In genomic region chr13:47796816-47797215, GRCh38 we compare ENCODE assay signal across 23 cellular contexts.
"Had no signal": no experiment of that assay in that cellular context is flagged by ENCODE, and none has a peak within 500 bp of the region (broad histone marks: within the 10 kb centered on the region; RNA-seq: fewer than 3 reads in every experiment).

No MANE protein-coding gene starts in this region.

- H3K4me3 ChIP-seq: cardiac muscle cell, K562, Peyer's patch had no signal

- DNase-seq: activated CD4-positive, alpha-beta memory T cell treated with anti-CD3 and anti-CD28 coated beads, Interleukin-2, amount 10 ng/mL, durations not matched to agents 7 days and 5 days; activated CD4-positive, alpha-beta T cell treated with anti-CD3 and anti-CD28 coated beads for 36 hours; activated CD4-positive, alpha-beta T cell treated with anti-CD3 and anti-CD28 coated beads, Interleukin-2, amount 50 U/mL, for 1 hour; activated gamma-delta T cell treated with Interleukin-2 at 50 U/mL for 16 hours; activated naive CD4-positive, alpha-beta T cell treated with anti-CD3 and anti-CD28 coated beads, Interleukin-2, amount 10 ng/mL, durations not matched to agents 7 days and 5 days; activated naive CD8-positive, alpha-beta T cell treated with anti-CD3 and anti-CD28 coated beads for 36 hours; activated T-cell treated with anti-CD3 and anti-CD28 coated beads for 4 hours; activated T-cell treated with anti-CD3 and anti-CD28 coated beads, Interleukin-2, amount 50 U/mL, for 72 hours; brain microvascular endothelial cell; Karpas-422; NCI-H146; NCI-H187 treated with DMSO at 0.1 percent for 48 hours; NCI-H2081 treated with DMSO at 0.1 percent for 48 hours; NCI-H526; NCI-H82; Peyer's patch; SHP77 treated with DMSO at 0.1 percent for 48 hours; T-helper 2 cell; T1000 had no signal

- H3K27me3 ChIP-seq: brain microvascular endothelial cell, cardiac muscle cell, Peyer's patch had no signal

- H3K36me3 ChIP-seq: brain microvascular endothelial cell, cardiac muscle cell, Peyer's patch had no signal

- H3K27ac ChIP-seq: brain microvascular endothelial cell, cardiac muscle cell, Peyer's patch, RWPE1, VCaP had no signal

- H3K4me1 ChIP-seq: Peyer's patch had no signal

- H3K9me3 ChIP-seq: Peyer's patch had no signal

- ATAC-seq: activated CD4-positive, alpha-beta T cell treated with anti-CD3 and anti-CD28 coated beads for 36 hours; activated T-cell treated with anti-CD3 and anti-CD28 coated beads, Interleukin-2, amount 50 U/mL, for 72 hours; K562 had no signal
